30 cellular contexts compared by ENCODE assay signal in the genomic region with DNA sequence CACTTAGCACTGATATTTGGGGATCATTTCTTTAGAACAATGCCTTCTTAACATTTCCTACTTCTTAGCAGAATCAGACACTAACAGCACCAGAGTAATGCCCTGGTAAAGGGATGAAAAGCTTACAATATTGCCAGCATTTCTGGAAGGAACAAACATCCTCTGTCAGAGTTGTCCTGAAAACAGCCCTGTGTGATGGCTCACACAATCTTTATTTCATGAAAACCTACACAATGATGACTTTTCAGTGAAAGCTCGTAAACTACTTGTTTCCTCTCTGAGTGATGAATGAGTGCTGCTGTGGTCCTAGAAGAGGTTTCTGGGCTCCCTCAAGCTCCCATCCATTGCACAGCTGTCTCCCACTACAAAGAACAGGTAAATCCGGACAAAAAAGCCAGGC. TPM values are rescaled to one million over a fixed set of nuclear protein-coding genes. Genes with fewer than 3 reads are reported as not detected.
A peak's percentile ranks its signal among the peaks of the same experiment; 100 is the strongest.
DNase-seq lines count a peak whose midpoint lies in the region; ATAC-seq and TF ChIP-seq lines count a peak whose summit lies in the region.
"Had no signal": no experiment of that assay in that cellular context is flagged by ENCODE, and none has a peak within 500 bp of the region (broad histone marks: within the 10 kb centered on the region; RNA-seq: fewer than 3 reads in every experiment).

No MANE protein-coding gene starts in this region.

- no peak overlapping the region for H2AFZ ChIP-seq in H9 (ENCODE audit: low read length)

- H2BK20ac ChIP-seq in H9 (ENCODE audit: low read depth, low read length, poor library complexity, severe bottlenecking), result no peak overlapping the region

- H3K18ac ChIP-seq in H9 (ENCODE audit: insufficient read length, low read depth, low read length), result no peak overlapping the region

- no peak overlapping the region for H2BK120ac ChIP-seq in H9 (ENCODE audit: low read depth, low read length, poor library complexity, severe bottlenecking)

- no peak for TF ChIP-seq POLR2A in gastrocnemius medialis (IDR thresholded peaks at IDR 0.05)

- H3K23me2 ChIP-seq in H9 (ENCODE audit: insufficient read length, low read depth, low read length, poor library complexity, severe bottlenecking), result no peaks in the 10 kb centered on the region

- no peak for ATAC-seq in GM21390 (IDR thresholded peaks at IDR 0.05; ENCODE audit: unreplicated experiment)
- no peak for ATAC-seq in gastrocnemius medialis
- ATAC-seq: GM12878, K562 had no signal

- no peak overlapping the region for H3K56ac ChIP-seq in H9 (ENCODE audit: insufficient read length, low read depth, low read length)

- H3K4me1 ChIP-seq in H9 (ENCODE audit: insufficient read depth, low read length) (peaks cover 18% of the 10 kb centered on the region), tibial artery (peaks cover 0 to 33% (median 0%) of the 10 kb centered on the region in 4 donors), gastrocnemius medialis (peaks cover 0 to 7% of the 10 kb centered on the region in 2 donors)
- H3K4me1 ChIP-seq: BLaER1 treated with 17β-estradiol and CSF1 and Interleukin-3, amounts not matched to agents 10 nM and 100 nM had no signal

- no peaks in the 10 kb centered on the region for H4K20me1 ChIP-seq in H9 (ENCODE audit: control insufficient read depth, insufficient read depth, insufficient read length)

- H3K9me3 ChIP-seq in H9 (ENCODE audit: control insufficient read depth, low read depth, low read length) (no peaks in the 10 kb centered on the region), tibial artery (no peaks in the 10 kb centered on the region), gastrocnemius medialis (no peaks in the 10 kb centered on the region)
- H3K9me3 ChIP-seq: HAP-1, MG63 had no signal

- no peak overlapping the region for H4K91ac ChIP-seq in H9 (ENCODE audit: insufficient read length, low read depth, low read length)

- in situ Hi-C loops in gastrocnemius medialis (cut with MboI; ENCODE audit: low sequenced_read_pairs in 4 of 4), result no loop called here

- H3T11ph ChIP-seq in H9 (ENCODE audit: low read length), result no peak overlapping the region

- no peak overlapping the region for H4K8ac ChIP-seq in H9 (replicated peaks; ENCODE audit: insufficient read length, low read depth, low read length)

- H3K4me1 Mint-ChIP-seq in H9, result peaks cover 80 to 83% of the 10 kb centered on the region in 2 experiments
- peaks cover 81% of the 10 kb centered on the region for H3K4me1 Mint-ChIP-seq in chondrocyte (ENCODE audit: low read depth)

- H3K14ac ChIP-seq in H9 (ENCODE audit: insufficient read depth, low read length), result no peak overlapping the region

- peaks cover 4% of the 10 kb centered on the region for H3K79me1 ChIP-seq in H9 (ENCODE audit: insufficient read depth, low read depth, low read length, poor library complexity, severe bottlenecking)

- intact Hi-C loops in tibial artery (cut with DNase I; ENCODE audit: low total_unique reads) (no loop called here), gastrocnemius medialis (cut with DNase I; ENCODE audit: low total_unique reads) (no loop called here)

- no CpG with 5 or more reads among the region's 2 CpGs for WGBS in H9 (ENCODE audit: extremely low coverage, insufficient read length, low lambda C conversion rate)

- H3K27me3 Mint-ChIP-seq in H9 (ENCODE audit: low read depth) (no peaks in the 10 kb centered on the region), chondrocyte (ENCODE audit: low read depth) (no peaks in the 10 kb centered on the region)
- H3K27me3 Mint-ChIP-seq: CD4-positive, alpha-beta T cell had no signal

- H3K36me3 Mint-ChIP-seq in H9 (ENCODE audit: insufficient read depth in 1 of 3, low read depth in 3 of 3), result peaks cover 9 to 10% (median 10%) of the 10 kb centered on the region in 3 experiments; a peak in 6 of 7 replicates
- H3K36me3 Mint-ChIP-seq in chondrocyte (ENCODE audit: low read depth), result no peaks in the 10 kb centered on the region

- no peak overlapping the region for H2BK12ac ChIP-seq in H9 (ENCODE audit: insufficient read length, low read depth, low read length)

- H4K5ac ChIP-seq in H9 (ENCODE audit: insufficient read length, low read depth, low read length), result no peak overlapping the region

- H3K27me3 ChIP-seq in H9 (ENCODE audit: insufficient read depth, low read length) (no peaks in the 10 kb centered on the region), tibial artery (no peaks in the 10 kb centered on the region), gastrocnemius medialis (no peaks in the 10 kb centered on the region)
- H3K27me3 ChIP-seq: MG63 had no signal

- H3K9ac ChIP-seq in H9 (ENCODE audit: extremely low read depth, insufficient read length, low read length), result no peak overlapping the region
- H3K9ac ChIP-seq: BLaER1 treated with 17β-estradiol and CSF1 and Interleukin-3, amounts not matched to agents 10 nM and 100 nM had no signal

- H2AK5ac ChIP-seq in H9 (ENCODE audit: insufficient read length, low read length), result no peak overlapping the region

- no peaks in the 10 kb centered on the region for H3K9me3 Mint-ChIP-seq in H9
- H3K9me3 Mint-ChIP-seq in chondrocyte (ENCODE audit: low read depth), result peaks cover 5% of the 10 kb centered on the region
- H3K9me3 Mint-ChIP-seq: CD4-positive, alpha-beta T cell had no signal

- no peak overlapping the region for H3K4me2 ChIP-seq in H9 (ENCODE audit: insufficient read depth, insufficient read length, low read length)
- H3K4me2 ChIP-seq: BLaER1 treated with 17β-estradiol and CSF1 and Interleukin-3, amounts not matched to agents 10 nM and 100 nM had no signal

- no peaks in the 10 kb centered on the region for H3K36me3 ChIP-seq in tibial artery
- no peaks in the 10 kb centered on the region for H3K36me3 ChIP-seq in gastrocnemius medialis
- H3K36me3 ChIP-seq: BLaER1 treated with 17β-estradiol and CSF1 and Interleukin-3, amounts not matched to agents 10 nM and 100 nM; MG63 had no signal

- TF ChIP-seq CTCF in H9 (conservative IDR thresholded peaks at IDR 0.05) (no peak), chondrocyte (IDR thresholded peaks at IDR 0.05) (no peak), tibial artery (IDR thresholded peaks at IDR 0.05) (no peak), gastrocnemius medialis (IDR thresholded peaks at IDR 0.05 in 4 of 5, conservative IDR thresholded peaks at IDR 0.05 in 1 of 5) (no peak)

- H3K4ac ChIP-seq in H9 (ENCODE audit: low read depth, low read length), result no peak overlapping the region

- no peak overlapping the region for H2BK15ac ChIP-seq in H9 (ENCODE audit: low read depth, low read length)

- H3K4me3 Mint-ChIP-seq in H9, result no peak overlapping the region
- H3K4me3 Mint-ChIP-seq in chondrocyte (ENCODE audit: unreplicated experiment), result no peak overlapping the region
- H3K4me3 Mint-ChIP-seq: CD4-positive, alpha-beta T cell; HFFc6 had no signal

- no peak for DNase-seq in H9
- no peak for DNase-seq in chondrocyte (ENCODE audit: low spot score)
- DNase-seq in medulla oblongata (ENCODE audit: extremely low spot score), result peak; percentile 24
- DNase-seq in tibial artery, result no peak
- DNase-seq in NCI-H2081 (lab: John Stamatoyannopoulos, UW), result no peak
- DNase-seq in gastrocnemius medialis, result no peak
- DNase-seq: AML-193; CD4-positive, alpha-beta T cell; COR-L47; DMS 273 treated with DMSO at 0.1 percent for 48 hours; DMS79; EL; GDM1; HFFc6; Kasumi-1; MG63; NCI-H1105 treated with DMSO at 0.1 percent for 48 hours; NCI-H146; NCI-H1930; NCI-H446; NCI-H524 treated with DMSO at 0.1 percent for 48 hours; NCI-H82; NK-92 treated with Interleukin-12 subunit alpha and Interleukin-12 subunit beta, amount 100 ng/mL, for 24 hours; SHP77 had no signal

- H3K4me3 ChIP-seq in tibial artery, result no peak overlapping the region
- no peak overlapping the region for H3K4me3 ChIP-seq in gastrocnemius medialis
- H3K4me3 ChIP-seq: BLaER1 treated with 17β-estradiol and CSF1 and Interleukin-3, amounts not matched to agents 10 nM and 100 nM; GM12878; HAP-1; K562; MG63 had no signal

- no peak overlapping the region for H3K27ac ChIP-seq in H9 (ENCODE audit: insufficient read length, low read depth, low read length)
- peak overlapping the region; percentile 16 to 19 for H3K27ac ChIP-seq in tibial artery
- no peak overlapping the region for H3K27ac ChIP-seq in gastrocnemius medialis
- H3K27ac ChIP-seq: BLaER1 treated with 17β-estradiol and CSF1 and Interleukin-3, amounts not matched to agents 10 nM and 100 nM; RWPE1 had no signal

- H3K79me2 ChIP-seq in H9 (ENCODE audit: insufficient read depth, low read length), result peaks cover 59% of the 10 kb centered on the region

- H2BK5ac ChIP-seq in H9 (ENCODE audit: insufficient read length, low read length), result no peak overlapping the region

- no peak overlapping the region for H3K23ac ChIP-seq in H9 (ENCODE audit: insufficient read length, low read depth, low read length)

- H3K27ac Mint-ChIP-seq in H9, result peak overlapping the region in 2 of 3 experiments; percentile 44 to 78; a peak in 4 of 7 replicates
- peak overlapping the region; percentile 38 for H3K27ac Mint-ChIP-seq in chondrocyte (ENCODE audit: unreplicated experiment)
- H3K27ac Mint-ChIP-seq: CD4-positive, alpha-beta T cell; HFFc6 had no signal

RNA-seq across cellular contexts. Expression of a gene that starts 52.8 kb away (rescaled TPM):
- total RNA-seq in H9 (2021), result 416 and 418 TPM in 2 replicates
- 64.6 to 94.8 TPM (median 67.6 TPM) in 3 replicates for total RNA-seq in chondrocyte
- total RNA-seq in gastrocnemius medialis, result 10 to 100 TPM in 2 of 4 donors, 1 to 10 TPM in 2; 3.1 to 14.9 (median 9.6) TPM
- total RNA-seq: CD4-positive, alpha-beta T cell; HFFc6 had no signal

Comparison
In these comparisons a context has a peak if more than half of its experiments do, and no peak if none do; other contexts are left out.
1. H3K27ac ChIP-seq: peak in tibial artery (2 of 2); none in H9 (single experiment) and gastrocnemius medialis (0 of 4).